8 cellular contexts compared by ENCODE assay signal in genomic region chr5:132557425-132557805, GRCh38. TPM values are rescaled to one million over a fixed set of nuclear protein-coding genes. Genes with fewer than 3 reads are reported as not detected.
DNase-seq lines count a peak whose midpoint lies in the region; ATAC-seq, FAIRE-seq and TF ChIP-seq lines count a peak whose summit lies in the region.

No MANE protein-coding gene starts in this region.

- H3K9ac ChIP-seq in KMS-11, result peak overlapping the region; percentile 76
- H3K9ac ChIP-seq in endothelial cell of umbilical vein (replicated peaks; ENCODE audit: extremely low read depth, insufficient read depth, low read length), result peak overlapping the region; percentile 89
- H3K9ac ChIP-seq in muscle layer of colon (ENCODE audit: low read length), result peak overlapping the region; percentile 95

- H3K4me1 ChIP-seq in KMS-11 (ENCODE audit: low read depth, poor library complexity, severe bottlenecking) (peaks cover 21% of the 10 kb centered on the region), endothelial cell of umbilical vein (ENCODE audit: control insufficient read depth, extremely low read depth, insufficient read depth, low read length) (peaks cover 15% of the 10 kb centered on the region), muscle layer of colon (ENCODE audit: insufficient read depth, low read length) (peaks cover 13% of the 10 kb centered on the region), thymus (ENCODE audit: control insufficient read depth, insufficient read depth, low read length) (peaks cover 5% of the 10 kb centered on the region)

- POLR2A ChIA-PET in endothelial cell of umbilical vein (lab: Charles Lee), result no interaction called here

- H3K36me3 ChIP-seq in KMS-11 (ENCODE audit: insufficient read depth), result no peaks in the 10 kb centered on the region; the same call in 1 of the 2 replicates
- peaks cover 0 to 4% of the 10 kb centered on the region in 2 experiments for H3K36me3 ChIP-seq in endothelial cell of umbilical vein (ENCODE audit: control insufficient read depth in 2 of 2, extremely low read depth in 1 of 2, insufficient read depth in 2 of 2, low read length in 2 of 2)
- H3K36me3 ChIP-seq in muscle layer of colon (ENCODE audit: insufficient read depth, low read length), result peaks cover 20% of the 10 kb centered on the region
- no peaks in the 10 kb centered on the region for H3K36me3 ChIP-seq in thymus (ENCODE audit: control insufficient read depth, insufficient read depth)

- peak; percentile 0 for DNase-seq in DMS79 (lab: John Stamatoyannopoulos, UW)
- DNase-seq in activated CD4-positive, alpha-beta T cell treated with anti-CD3 and anti-CD28 coated beads for 4 hours, result peak; percentile 9 to 28
- DNase-seq in endothelial cell of umbilical vein (ENCODE audit: low read depth, low spot score), result peak; percentile 48

- dilution Hi-C loops in endothelial cell of umbilical vein (cut with MboI; ENCODE audit: extremely low pct_ligation_motif_present, low sequenced_read_pairs), result no loop called here

- no peaks in the 10 kb centered on the region for H3K27me3 ChIP-seq in KMS-11 (ENCODE audit: insufficient read depth, low read depth)
- no peaks in the 10 kb centered on the region for H3K27me3 ChIP-seq in endothelial cell of umbilical vein (ENCODE audit: control insufficient read depth in 2 of 2, insufficient read depth in 2 of 2, low read length in 2 of 2)
- no peaks in the 10 kb centered on the region for H3K27me3 ChIP-seq in muscle layer of colon (ENCODE audit: control insufficient read depth in 1 of 2, insufficient read depth in 2 of 2, low read length in 2 of 2)
- no peaks in the 10 kb centered on the region for H3K27me3 ChIP-seq in thymus (ENCODE audit: control insufficient read depth, insufficient read depth)

- H3K9me3 ChIP-seq in endothelial cell of umbilical vein (replicated peaks; ENCODE audit: control insufficient read depth, insufficient read depth, low read length), result no peaks in the 10 kb centered on the region
- no peaks in the 10 kb centered on the region for H3K9me3 ChIP-seq in muscle layer of colon (ENCODE audit: low read length)
- H3K9me3 ChIP-seq in thymus (ENCODE audit: control insufficient read depth), result no peaks in the 10 kb centered on the region

- no peaks in the 10 kb centered on the region for H4K20me1 ChIP-seq in KMS-11 (ENCODE audit: insufficient read depth)
- H4K20me1 ChIP-seq in endothelial cell of umbilical vein (replicated peaks; ENCODE audit: control insufficient read depth, extremely low read depth, insufficient read depth, low read length), result no peaks in the 10 kb centered on the region

- H3K4me2 ChIP-seq in KMS-11 (peak overlapping the region; percentile 96), endothelial cell of umbilical vein (ENCODE audit: insufficient read depth, low read length) (peak overlapping the region; percentile 93)

- BruUV-seq in endothelial cell of umbilical vein (replicated peaks; lab: Mats Ljungman, UMichigan), result no TSS peak

- 1% methylated on average over 14 of the region's 14 CpGs for WGBS in thymus

- TF ChIP-seq POLR2A in endothelial cell of umbilical vein (IDR thresholded peaks at IDR 0.05; ENCODE audit: low read depth, low read length), result no peak

- H3K4me3 ChIP-seq in KMS-11 (IDR thresholded peaks at IDR 0.05; ENCODE audit: insufficient read depth, low read depth, low read length) (no peak overlapping the region), endothelial cell of umbilical vein (replicated peaks in 1 of 3; ENCODE audit: insufficient read depth in 1 of 3, low read depth in 1 of 3, low read length in 3 of 3) (peak overlapping the region; percentile 63 to 90 (median 64)), muscle layer of colon (ENCODE audit: low read depth in 1 of 2, low read length in 2 of 2) (peak overlapping the region; percentile 86 to 98), thymus (ENCODE audit: low read length) (peak overlapping the region; percentile 92)

- H2AFZ ChIP-seq in KMS-11 (ENCODE audit: low read depth) (peak overlapping the region; percentile 67), endothelial cell of umbilical vein (ENCODE audit: low read depth, low read length) (peak overlapping the region; percentile 99)

- peak overlapping the region; percentile 59 for H3K27ac ChIP-seq in KMS-11
- H3K27ac ChIP-seq in endothelial cell of umbilical vein (ENCODE audit: insufficient read depth, low read depth, low read length), result peak overlapping the region; percentile 69
- H3K27ac ChIP-seq in muscle layer of colon (ENCODE audit: low read depth, low read length), result peak overlapping the region; percentile 90
- peak overlapping the region; percentile 96 for H3K27ac ChIP-seq in thymus (ENCODE audit: low read depth)

- TF ChIP-seq CTCF in KMS-11 (conservative IDR thresholded peaks at IDR 0.05; ENCODE audit: low read depth, low read length) (no peak), endothelial cell of umbilical vein (IDR thresholded peaks at IDR 0.05; ENCODE audit: extremely low read depth in 1 of 2, insufficient read depth in 1 of 2, low read depth in 1 of 2, low read length in 2 of 2) (no peak)

- H3K79me2 ChIP-seq in KMS-11 (ENCODE audit: insufficient read depth, low read depth) (peaks cover 37% of the 10 kb centered on the region), endothelial cell of umbilical vein (ENCODE audit: control insufficient read depth, insufficient read depth, low read length) (peaks cover 4% of the 10 kb centered on the region)

- H3K9me1 ChIP-seq in endothelial cell of umbilical vein (replicated peaks; ENCODE audit: control insufficient read depth, extremely low read depth, insufficient read depth, low read length), result no peaks in the 10 kb centered on the region

- intact Hi-C loops in endothelial cell of umbilical vein (cut with micrococcal nuclease), result no loop called here

- CTCF ChIA-PET in endothelial cell of umbilical vein (lab: Charles Lee), result interaction anchor here (1.2 to 1.4 kb wide), 2 partner anchors 31 to 263 kb away, joined by 4 to 10 read pairs; no protein-coding TSS in a partner anchor

- FAIRE-seq in endothelial cell of umbilical vein (lab: Jason Lieb, UNC), result peak; percentile 77

- ATAC-seq in GM21423 (IDR thresholded peaks at IDR 0.05; ENCODE audit: unreplicated experiment), result peak; percentile 36
- no peak for ATAC-seq in HG02623 (IDR thresholded peaks at IDR 0.05; ENCODE audit: unreplicated experiment)

TF ChIP-seq in endothelial cell of umbilical vein, 7 proteins besides CTCF, POLR2A, EP300 and RAD21:
- TF ChIP-seq MYC (IDR thresholded peaks at IDR 0.05; ENCODE audit: low read depth, low read length) (no peak), JUN (IDR thresholded peaks at IDR 0.05; ENCODE audit: borderline replicate concordance, insufficient read depth, insufficient read length, low read depth) (no peak), FOS (IDR thresholded peaks at IDR 0.05; ENCODE audit: borderline replicate concordance, insufficient read depth, low read length) (no peak), GATA2 (IDR thresholded peaks at IDR 0.05; ENCODE audit: insufficient read depth, insufficient read length, low read depth, low read length) (no peak), POLR2AphosphoS5 (IDR thresholded peaks at IDR 0.05; ENCODE audit: insufficient read depth, low read depth, low read length) (no peak), EZH2 (IDR thresholded peaks at IDR 0.05; ENCODE audit: borderline replicate concordance, low read depth, low read length, severe bottlenecking) (no peak)
- TF ChIP-seq, protein P1, sequence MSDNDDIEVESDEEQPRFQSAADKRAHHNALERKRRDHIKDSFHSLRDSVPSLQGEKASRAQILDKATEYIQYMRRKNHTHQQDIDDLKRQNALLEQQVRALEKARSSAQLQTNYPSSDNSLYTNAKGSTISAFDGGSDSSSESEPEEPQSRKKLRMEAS (IDR thresholded peaks at IDR 0.05; ENCODE audit: insufficient read depth, insufficient read length), result no peak

RNA-seq across cellular contexts. Expression of gene RAD50, which starts 0.6 kb away (rescaled TPM):
- 18.7 and 20.4 TPM in 2 replicates for total RNA-seq in endothelial cell of umbilical vein
- polyA plus RNA-seq in endothelial cell of umbilical vein, result 5.2 and 6.1 TPM in 2 replicates
- polyA plus RNA-seq in endothelial cell of umbilical vein (2011; cell fraction: cytosol; rRNA removed), result 7.0 and 7.2 TPM in 2 replicates
- 13.2 and 17.9 TPM in 2 replicates for polyA plus RNA-seq in endothelial cell of umbilical vein (2011; cell fraction: nucleus; rRNA removed)
- polyA plus RNA-seq in endothelial cell of umbilical vein (2012), result 13.9 and 20.9 TPM in 2 replicates
- polyA minus RNA-seq in endothelial cell of umbilical vein, result 10.1 and 17.6 TPM in 2 replicates
- 15.8 TPM for polyA minus RNA-seq in endothelial cell of umbilical vein (2011; cell fraction: cytosol; rRNA and poly(A)+ RNA removed)
- 19.1 and 23.6 TPM in 2 replicates for polyA minus RNA-seq in endothelial cell of umbilical vein (2011; cell fraction: nucleus; rRNA and poly(A)+ RNA removed)
- polyA plus RNA-seq in thymus, result 8.9 TPM

RNA-seq across cellular contexts. Expression of gene IL5, which starts 14.1 kb away (rescaled TPM):
- total RNA-seq in endothelial cell of umbilical vein, result not detected in 2 replicates
- polyA plus RNA-seq in endothelial cell of umbilical vein (not detected in 2 replicates), thymus (0.43 TPM)
- not detected in 2 replicates for polyA plus RNA-seq in endothelial cell of umbilical vein (2011; cell fraction: cytosol; rRNA removed)
- not detected in 2 replicates for polyA plus RNA-seq in endothelial cell of umbilical vein (2011; cell fraction: nucleus; rRNA removed)
- polyA plus RNA-seq in endothelial cell of umbilical vein (2012), result not detected in 2 replicates
- not detected in 2 replicates for polyA minus RNA-seq in endothelial cell of umbilical vein
- polyA minus RNA-seq in endothelial cell of umbilical vein (2011; cell fraction: cytosol; rRNA and poly(A)+ RNA removed), result not detected
- not detected in 2 replicates for polyA minus RNA-seq in endothelial cell of umbilical vein (2011; cell fraction: nucleus; rRNA and poly(A)+ RNA removed)
